Comparison of ENCODE assay signal across 1 cellular context in the genomic region with DNA sequence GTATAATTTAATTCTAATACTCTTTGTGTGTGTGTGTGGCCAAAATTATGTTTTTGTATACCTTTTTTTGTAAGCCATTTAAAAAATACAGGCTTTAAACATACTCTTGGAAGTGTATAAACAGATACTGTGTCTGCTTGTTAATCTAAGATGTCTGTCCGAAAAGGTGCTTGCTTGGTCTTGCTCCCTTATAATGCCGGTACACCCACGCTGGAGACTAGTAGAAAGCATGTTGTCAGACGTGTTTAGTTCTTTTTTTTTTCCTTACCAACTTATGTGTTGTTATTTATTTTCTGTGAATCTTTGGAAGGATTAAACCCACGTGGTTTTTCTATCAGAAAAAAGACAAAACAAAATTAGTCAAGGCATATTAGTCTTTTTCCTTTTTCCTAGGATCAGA.
TF ChIP-seq lines count a peak whose summit lies in the region.

No MANE protein-coding gene starts in this region.

TF ChIP-seq in K562, 482 proteins besides CTCF, POLR2A, EP300 and RAD21:
- TF ChIP-seq PURB (CRISPR knock-in tag; IDR thresholded peaks at IDR 0.05; ENCODE audit: low read depth): no peak
TF ChIP-seq in K562: peak in this region for 0.
